11 cellular contexts compared by ENCODE assay signal in the genomic region with DNA sequence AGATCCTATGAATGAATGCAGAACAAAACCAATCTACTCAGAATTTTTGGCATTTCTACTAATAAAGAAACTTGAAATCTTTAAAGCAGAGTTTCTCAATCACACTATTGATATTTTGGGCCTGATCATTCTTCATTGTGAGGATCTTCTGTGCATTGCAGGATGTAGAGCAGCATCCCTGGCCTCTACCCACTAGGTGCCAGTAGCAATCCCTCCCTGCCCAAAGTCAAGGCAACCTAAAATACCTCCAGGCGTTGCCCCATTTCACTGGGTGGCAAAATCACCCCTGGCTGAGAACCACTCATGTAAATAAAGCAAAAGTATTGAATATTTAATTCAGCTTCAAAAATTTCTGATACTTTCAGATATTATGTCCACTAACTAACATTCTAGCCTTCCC.
DNase-seq lines count a peak whose midpoint lies in the region; ATAC-seq and TF ChIP-seq lines count a peak whose summit lies in the region.
"Had no signal": no experiment of that assay in that cellular context is flagged by ENCODE, and none has a peak within 500 bp of the region (broad histone marks: within the 10 kb centered on the region; RNA-seq: fewer than 3 reads in every experiment).

No MANE protein-coding gene starts in this region.

- H2BK5ac ChIP-seq in mesendoderm (ENCODE audit: low read length) = no peak overlapping the region

- no peaks in the 10 kb centered on the region for H3K9me2 ChIP-seq in Karpas-422 (replicated peaks; ENCODE audit: insufficient read depth, low read length)

- H2BK15ac ChIP-seq in mesendoderm (replicated peaks; ENCODE audit: low read depth) = no peak overlapping the region

- H3K27ac ChIP-seq in Karpas-422 (ENCODE audit: low read length) = no peak overlapping the region
- H3K27ac ChIP-seq in mesendoderm (ENCODE audit: low read depth, low read length) = no peak overlapping the region
- H3K27ac ChIP-seq in thyroid gland = no peak overlapping the region
- H3K27ac ChIP-seq: thoracic aorta had no signal

- DNase-seq in GM03348 (ENCODE audit: low spot score) = peak; percentile 19
- DNase-seq in Karpas-422 = peak; percentile 77
- DNase-seq in astrocyte of the cerebellum (ENCODE audit: low read depth) = no peak
- DNase-seq in mesendoderm = peak; percentile 31
- no peak for DNase-seq in superior temporal gyrus (ENCODE audit: extremely low spot score)
- no peak for DNase-seq in thyroid gland
- DNase-seq: activated naive CD8-positive, alpha-beta T cell treated with anti-CD3 and anti-CD28 coated beads, Interleukin-2, amount 50 U/mL, for 24 hours; naive B cell; stimulated activated CD4-positive, alpha-beta T cell treated with anti-CD3 and anti-CD28 coated beads, Interleukin-1b, Interleukin-23, amount 100 ng/mL, for 48 hours had no signal

- TF ChIP-seq CTCF in astrocyte of the cerebellum (IDR thresholded peaks at IDR 0.05; ENCODE audit: low read depth, low read length, missing control alignments) (peak; percentile 49), thyroid gland (IDR thresholded peaks at IDR 0.05) (peak in 1 of 6 experiments; percentile 10)

- ATAC-seq in GM18861 (IDR thresholded peaks at IDR 0.05; ENCODE audit: unreplicated experiment) = no peak
- ATAC-seq: activated naive CD8-positive, alpha-beta T cell treated with anti-CD3 and anti-CD28 coated beads, Interleukin-2, amount 50 U/mL, for 24 hours had no signal

- H3K9me3 ChIP-seq in Karpas-422 (ENCODE audit: low read length) (no peaks in the 10 kb centered on the region), thyroid gland (no peaks in the 10 kb centered on the region)
- H3K9me3 ChIP-seq: thoracic aorta had no signal

- no peaks in the 10 kb centered on the region for H3K79me1 ChIP-seq in mesendoderm (ENCODE audit: low read length)

- H3K23ac ChIP-seq in mesendoderm (ENCODE audit: low read length) = no peak overlapping the region

- no peak overlapping the region for H3K9ac ChIP-seq in Karpas-422 (ENCODE audit: low read length)
- no peak overlapping the region for H3K9ac ChIP-seq in mesendoderm (ENCODE audit: low read length)

- no peaks in the 10 kb centered on the region for H3K36me3 ChIP-seq in Karpas-422 (ENCODE audit: insufficient read depth, low read length)
- H3K36me3 ChIP-seq in mesendoderm (ENCODE audit: control insufficient read depth, insufficient read depth, low read length) = no peaks in the 10 kb centered on the region
- no peaks in the 10 kb centered on the region for H3K36me3 ChIP-seq in thyroid gland
- H3K36me3 ChIP-seq: thoracic aorta had no signal

- no peak overlapping the region for H2AFZ ChIP-seq in Karpas-422 (ENCODE audit: low read length)

- no CpG with 5 or more reads among the region's 1 CpG for WGBS in mesendoderm (ENCODE audit: extremely low coverage, insufficient coverage, low lambda C conversion rate)
- WGBS in thyroid gland, 2 donors = 34 to 56% methylated on average over 1 of the region's 1 CpG

- no peak overlapping the region for H2BK120ac ChIP-seq in mesendoderm (ENCODE audit: low read depth, low read length)

- intact Hi-C loops in thyroid gland (cut with DNase I) = no loop called here

- H2AK5ac ChIP-seq in mesendoderm (ENCODE audit: low read length) = no peak overlapping the region

- H3K79me2 ChIP-seq in Karpas-422 (ENCODE audit: low read length) (no peaks in the 10 kb centered on the region), mesendoderm (ENCODE audit: control insufficient read depth, insufficient read depth, low read length) (no peaks in the 10 kb centered on the region)

- no peak overlapping the region for H4K8ac ChIP-seq in mesendoderm (ENCODE audit: low read depth, low read length)

- H3K27me3 ChIP-seq in Karpas-422 (ENCODE audit: low read length) (no peaks in the 10 kb centered on the region), mesendoderm (ENCODE audit: insufficient read depth, low read length, poor library complexity) (no peaks in the 10 kb centered on the region), thyroid gland (no peaks in the 10 kb centered on the region)

- no peak overlapping the region for H3K4me2 ChIP-seq in Karpas-422 (ENCODE audit: low read depth, low read length, poor library complexity, severe bottlenecking)
- H3K4me2 ChIP-seq in mesendoderm (ENCODE audit: low read length) = no peak overlapping the region

- no peak overlapping the region for H3K18ac ChIP-seq in mesendoderm (ENCODE audit: low read length)

- no peak overlapping the region for H3K56ac ChIP-seq in mesendoderm (ENCODE audit: low read length)

- TF ChIP-seq POLR2A in thyroid gland (IDR thresholded peaks at IDR 0.05) = no peak

- H4K20me1 ChIP-seq in Karpas-422 (ENCODE audit: insufficient read depth, low read depth, low read length) = no peaks in the 10 kb centered on the region

- H3K4ac ChIP-seq in mesendoderm (ENCODE audit: low read depth, low read length) = no peak overlapping the region

- in situ Hi-C loops in astrocyte of the cerebellum (cut with HindIII; ENCODE audit: low sequenced_read_pairs) = no loop called here

- H4K5ac ChIP-seq in mesendoderm (ENCODE audit: low read length) = no peak overlapping the region

- H3K4me3 ChIP-seq in Karpas-422 (ENCODE audit: low read length) (no peak overlapping the region), astrocyte of the cerebellum (ENCODE audit: low read depth, low read length) (no peak overlapping the region), mesendoderm (ENCODE audit: low read length) (no peak overlapping the region), thyroid gland (replicated peaks in 1 of 3) (no peak overlapping the region)
- H3K4me3 ChIP-seq: thoracic aorta had no signal

- H3K4me1 ChIP-seq in Karpas-422 (ENCODE audit: low read length) (no peaks in the 10 kb centered on the region), mesendoderm (ENCODE audit: control insufficient read depth, low read depth, low read length) (peaks cover 7% of the 10 kb centered on the region), thyroid gland (peaks cover 8 to 20% of the 10 kb centered on the region in 2 donors)

Comparison
In these comparisons a context has a peak if more than half of its experiments do, and no peak if none do; other contexts are left out.
1. DNase-seq: peak in GM03348 (single experiment), Karpas-422 (single experiment) and mesendoderm (single experiment); none in astrocyte of the cerebellum (single experiment), superior temporal gyrus (single experiment) and thyroid gland (0 of 2).